1 cellular context compared by ENCODE assay signal in the genomic region with DNA sequence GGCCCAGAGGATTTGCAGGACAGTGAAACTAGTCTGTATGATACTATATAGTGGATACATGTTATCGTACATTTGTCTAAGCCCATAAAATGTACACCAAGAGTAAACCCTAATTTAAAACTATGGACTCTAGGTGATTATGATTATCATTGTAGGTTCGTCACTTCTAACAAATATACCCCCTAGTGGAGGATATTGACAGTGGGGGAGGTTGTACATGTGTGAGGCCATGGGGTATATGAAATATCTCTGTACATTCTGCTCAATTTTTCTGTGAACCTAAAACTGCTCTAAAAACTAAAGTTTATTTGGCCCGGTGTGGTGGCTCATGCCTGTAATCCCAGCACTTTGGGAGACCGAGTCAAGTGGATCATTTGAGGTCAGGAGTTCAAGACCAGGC.
TF ChIP-seq lines count a peak whose summit lies in the region.

No MANE protein-coding gene starts in this region.

TF ChIP-seq in K562, 482 proteins besides CTCF, POLR2A, EP300 and RAD21 (continued from another document):
- TF ChIP-seq, protein P1, sequence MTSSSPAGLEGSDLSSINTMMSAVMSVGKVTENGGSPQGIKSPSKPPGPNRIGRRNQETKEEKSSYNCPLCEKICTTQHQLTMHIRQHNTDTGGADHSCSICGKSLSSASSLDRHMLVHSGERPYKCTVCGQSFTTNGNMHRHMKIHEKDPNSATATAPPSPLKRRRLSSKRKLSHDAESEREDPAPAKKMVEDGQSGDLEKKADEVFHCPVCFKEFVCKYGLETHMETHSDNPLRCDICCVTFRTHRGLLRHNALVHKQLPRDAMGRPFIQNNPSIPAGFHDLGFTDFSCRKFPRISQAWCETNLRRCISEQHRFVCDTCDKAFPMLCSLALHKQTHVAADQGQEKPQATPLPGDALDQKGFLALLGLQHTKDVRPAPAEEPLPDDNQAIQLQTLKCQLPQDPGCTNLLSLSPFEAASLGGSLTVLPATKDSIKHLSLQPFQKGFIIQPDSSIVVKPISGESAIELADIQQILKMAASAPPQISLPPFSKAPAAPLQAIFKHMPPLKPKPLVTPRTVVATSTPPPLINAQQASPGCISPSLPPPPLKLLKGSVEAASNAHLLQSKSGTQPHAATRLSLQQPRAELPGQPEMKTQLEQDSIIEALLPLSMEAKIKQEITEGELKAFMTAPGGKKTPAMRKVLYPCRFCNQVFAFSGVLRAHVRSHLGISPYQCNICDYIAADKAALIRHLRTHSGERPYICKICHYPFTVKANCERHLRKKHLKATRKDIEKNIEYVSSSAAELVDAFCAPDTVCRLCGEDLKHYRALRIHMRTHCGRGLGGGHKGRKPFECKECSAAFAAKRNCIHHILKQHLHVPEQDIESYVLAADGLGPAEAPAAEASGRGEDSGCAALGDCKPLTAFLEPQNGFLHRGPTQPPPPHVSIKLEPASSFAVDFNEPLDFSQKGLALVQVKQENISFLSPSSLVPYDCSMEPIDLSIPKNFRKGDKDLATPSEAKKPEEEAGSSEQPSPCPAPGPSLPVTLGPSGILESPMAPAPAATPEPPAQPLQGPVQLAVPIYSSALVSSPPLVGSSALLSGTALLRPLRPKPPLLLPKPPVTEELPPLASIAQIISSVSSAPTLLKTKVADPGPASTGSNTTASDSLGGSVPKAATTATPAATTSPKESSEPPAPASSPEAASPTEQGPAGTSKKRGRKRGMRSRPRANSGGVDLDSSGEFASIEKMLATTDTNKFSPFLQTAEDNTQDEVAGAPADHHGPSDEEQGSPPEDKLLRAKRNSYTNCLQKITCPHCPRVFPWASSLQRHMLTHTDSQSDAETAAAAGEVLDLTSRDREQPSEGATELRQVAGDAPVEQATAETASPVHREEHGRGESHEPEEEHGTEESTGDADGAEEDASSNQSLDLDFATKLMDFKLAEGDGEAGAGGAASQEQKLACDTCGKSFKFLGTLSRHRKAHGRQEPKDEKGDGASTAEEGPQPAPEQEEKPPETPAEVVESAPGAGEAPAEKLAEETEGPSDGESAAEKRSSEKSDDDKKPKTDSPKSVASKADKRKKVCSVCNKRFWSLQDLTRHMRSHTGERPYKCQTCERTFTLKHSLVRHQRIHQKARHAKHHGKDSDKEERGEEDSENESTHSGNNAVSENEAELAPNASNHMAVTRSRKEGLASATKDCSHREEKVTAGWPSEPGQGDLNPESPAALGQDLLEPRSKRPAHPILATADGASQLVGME (CRISPR knock-in tag; IDR thresholded peaks at IDR 0.05), result no peak
- TF ChIP-seq KAT8 (IDR thresholded peaks at IDR 0.05; ENCODE audit: low read depth) (no peak), SP2 (IDR thresholded peaks at IDR 0.05; ENCODE audit: extremely low read depth, low read depth, low read length, poor library complexity, severe bottlenecking) (no peak)
